21 cellular contexts compared by ENCODE assay signal in genomic region chr6:16354692-16355091, GRCh38.
"Had no signal": no experiment of that assay in that cellular context is flagged by ENCODE, and none has a peak within 500 bp of the region (broad histone marks: within the 10 kb centered on the region; RNA-seq: fewer than 3 reads in every experiment).

No MANE protein-coding gene starts in this region.

- H3K4me1 ChIP-seq: lower lobe of right lung had no signal

- H3K27me3 ChIP-seq: foreskin keratinocyte, sigmoid colon, stomach, thyroid gland, upper lobe of right lung had no signal

- H3K4me3 Mint-ChIP-seq: activated CD4-positive, alpha-beta T cell treated with anti-CD3 and anti-CD28 coated beads for 36 hours; natural killer cell treated with Interleukin-12 subunit alpha and Interleukin-12 subunit beta and Interleukin-15 and Interleukin-18, amount 100 ng/mL, for 72 hours; stimulated activated naive B cell treated with anti-CD40 and anti-IgM and Interleukin-4, amounts not matched to agents 10 μg/mL and 1 μg/mL and 100 μg/mL, for 72 hours had no signal

- ATAC-seq: activated CD4-positive, alpha-beta T cell treated with anti-CD3 and anti-CD28 coated beads for 36 hours; esophagus mucosa; foreskin keratinocyte; left lobe of liver; lower lobe of right lung; natural killer cell treated with Interleukin-12 subunit alpha and Interleukin-12 subunit beta and Interleukin-15 and Interleukin-18, amount 100 ng/mL, for 72 hours; stimulated activated naive B cell treated with anti-CD40 and anti-IgM and Interleukin-4, amounts not matched to agents 10 μg/mL and 1 μg/mL and 100 μg/mL, for 72 hours; upper lobe of right lung had no signal

- H3K27ac Mint-ChIP-seq: activated CD4-positive, alpha-beta T cell treated with anti-CD3 and anti-CD28 coated beads for 36 hours; natural killer cell treated with Interleukin-12 subunit alpha and Interleukin-12 subunit beta and Interleukin-15 and Interleukin-18, amount 100 ng/mL, for 72 hours; stimulated activated naive B cell treated with anti-CD40 and anti-IgM and Interleukin-4, amounts not matched to agents 10 μg/mL and 1 μg/mL and 100 μg/mL, for 72 hours had no signal

- H3K36me3 Mint-ChIP-seq: natural killer cell treated with Interleukin-12 subunit alpha and Interleukin-12 subunit beta and Interleukin-15 and Interleukin-18, amount 100 ng/mL, for 72 hours had no signal

- H3K27ac ChIP-seq: foreskin keratinocyte, lower lobe of right lung, stomach, thyroid gland, upper lobe of right lung had no signal

- H3K27me3 Mint-ChIP-seq: activated CD4-positive, alpha-beta T cell treated with anti-CD3 and anti-CD28 coated beads for 36 hours; natural killer cell treated with Interleukin-12 subunit alpha and Interleukin-12 subunit beta and Interleukin-15 and Interleukin-18, amount 100 ng/mL, for 72 hours; stimulated activated naive B cell treated with anti-CD40 and anti-IgM and Interleukin-4, amounts not matched to agents 10 μg/mL and 1 μg/mL and 100 μg/mL, for 72 hours had no signal

- H3K4me3 ChIP-seq: lower lobe of right lung, sigmoid colon, stomach, thyroid gland, upper lobe of right lung had no signal

- H3K36me3 ChIP-seq: lower lobe of right lung, sigmoid colon, stomach, thyroid gland, upper lobe of right lung had no signal

- H3K4me1 Mint-ChIP-seq: stimulated activated naive B cell treated with anti-CD40 and anti-IgM and Interleukin-4, amounts not matched to agents 10 μg/mL and 1 μg/mL and 100 μg/mL, for 72 hours had no signal

- DNase-seq: activated CD4-positive, alpha-beta T cell treated with anti-CD3 and anti-CD28 coated beads for 36 hours; activated CD4-positive, alpha-beta T cell treated with anti-CD3 and anti-CD28 coated beads, Interleukin-2, amount 50 U/mL, for 4 hours; activated CD4-positive, CD25-positive, alpha-beta regulatory T cell; activated gamma-delta T cell treated with Interleukin-2 at 50 U/mL for 16 hours; activated naive CD4-positive, alpha-beta T cell treated with anti-CD3 and anti-CD28 coated beads, Interleukin-2, amount 50 U/mL, for 16 hours; activated T-cell treated with anti-CD3 and anti-CD28 coated beads, Interleukin-2, amount 50 U/mL, for 1 hour; amniotic stem cell; foreskin keratinocyte; kidney glomerular epithelial cell; lower lobe of right lung; retina; sigmoid colon; stimulated activated CD4-positive, alpha-beta T cell treated with anti-CD3 and anti-CD28 coated beads, Interleukin-15, amount 100 ng/mL, for 24 hours; stimulated activated CD4-positive, alpha-beta T cell treated with anti-CD3 and anti-CD28 coated beads, Interleukin-2, amount 100 ng/mL, for 24 hours; stimulated activated naive B cell treated with anti-CD40 and anti-IgM and Interleukin-4, amounts not matched to agents 10 μg/mL and 1 μg/mL and 100 μg/mL, for 72 hours; stomach; thyroid gland; upper lobe of right lung had no signal

- H3K9me3 ChIP-seq: lower lobe of right lung, sigmoid colon, stomach, thyroid gland, upper lobe of right lung had no signal

- H3K9me3 Mint-ChIP-seq: natural killer cell treated with Interleukin-12 subunit alpha and Interleukin-12 subunit beta and Interleukin-15 and Interleukin-18, amount 100 ng/mL, for 72 hours; stimulated activated naive B cell treated with anti-CD40 and anti-IgM and Interleukin-4, amounts not matched to agents 10 μg/mL and 1 μg/mL and 100 μg/mL, for 72 hours had no signal
